1 cellular context compared by ENCODE assay signal in the genomic region with DNA sequence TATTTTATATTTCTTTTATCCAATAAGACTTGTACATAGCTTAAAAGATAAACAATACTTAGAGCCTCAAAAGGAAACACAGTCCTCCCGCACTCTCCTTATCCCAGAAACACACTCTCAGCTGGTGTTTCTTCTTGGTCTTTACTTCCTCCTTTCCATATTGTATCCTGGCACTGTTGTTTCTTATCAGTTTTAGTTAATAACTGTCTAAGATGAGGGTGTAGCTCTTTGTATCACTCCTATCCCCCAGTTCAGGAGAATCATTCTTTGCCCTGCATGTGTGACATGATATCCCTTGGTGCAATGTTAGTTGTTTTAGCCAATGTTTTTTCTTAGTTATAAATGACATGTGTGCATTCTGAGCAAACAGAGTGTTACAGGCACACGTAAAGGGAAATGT.
TF ChIP-seq lines count a peak whose summit lies in the region.

No MANE protein-coding gene starts in this region.

TF ChIP-seq in GM12878, 131 proteins besides CTCF, POLR2A, EP300 and RAD21:
- TF ChIP-seq IKZF1 (conservative IDR thresholded peaks at IDR 0.05) (no peak), TBL1XR1 (IDR thresholded peaks at IDR 0.05; ENCODE audit: low read depth, low read length) (no peak), NR2C2 (IDR thresholded peaks at IDR 0.05; ENCODE audit: borderline replicate concordance, control insufficient read depth, insufficient read length, low read depth) (no peak), YBX1 (IDR thresholded peaks at IDR 0.05) (no peak), DPF2 (IDR thresholded peaks at IDR 0.05) (no peak), SMAD5 (IDR thresholded peaks at IDR 0.05; ENCODE audit: low read depth) (no peak), KLF5 (IDR thresholded peaks at IDR 0.05; ENCODE audit: partially characterized antibody) (no peak), EGR1 (IDR thresholded peaks at IDR 0.05; ENCODE audit: borderline replicate concordance in 1 of 2, low read depth in 2 of 2, low read length in 2 of 2) (no peak), TCF3 (IDR thresholded peaks at IDR 0.05; ENCODE audit: borderline replicate concordance, insufficient read depth, low read depth, low read length) (no peak)
- TF ChIP-seq, protein P1, sequence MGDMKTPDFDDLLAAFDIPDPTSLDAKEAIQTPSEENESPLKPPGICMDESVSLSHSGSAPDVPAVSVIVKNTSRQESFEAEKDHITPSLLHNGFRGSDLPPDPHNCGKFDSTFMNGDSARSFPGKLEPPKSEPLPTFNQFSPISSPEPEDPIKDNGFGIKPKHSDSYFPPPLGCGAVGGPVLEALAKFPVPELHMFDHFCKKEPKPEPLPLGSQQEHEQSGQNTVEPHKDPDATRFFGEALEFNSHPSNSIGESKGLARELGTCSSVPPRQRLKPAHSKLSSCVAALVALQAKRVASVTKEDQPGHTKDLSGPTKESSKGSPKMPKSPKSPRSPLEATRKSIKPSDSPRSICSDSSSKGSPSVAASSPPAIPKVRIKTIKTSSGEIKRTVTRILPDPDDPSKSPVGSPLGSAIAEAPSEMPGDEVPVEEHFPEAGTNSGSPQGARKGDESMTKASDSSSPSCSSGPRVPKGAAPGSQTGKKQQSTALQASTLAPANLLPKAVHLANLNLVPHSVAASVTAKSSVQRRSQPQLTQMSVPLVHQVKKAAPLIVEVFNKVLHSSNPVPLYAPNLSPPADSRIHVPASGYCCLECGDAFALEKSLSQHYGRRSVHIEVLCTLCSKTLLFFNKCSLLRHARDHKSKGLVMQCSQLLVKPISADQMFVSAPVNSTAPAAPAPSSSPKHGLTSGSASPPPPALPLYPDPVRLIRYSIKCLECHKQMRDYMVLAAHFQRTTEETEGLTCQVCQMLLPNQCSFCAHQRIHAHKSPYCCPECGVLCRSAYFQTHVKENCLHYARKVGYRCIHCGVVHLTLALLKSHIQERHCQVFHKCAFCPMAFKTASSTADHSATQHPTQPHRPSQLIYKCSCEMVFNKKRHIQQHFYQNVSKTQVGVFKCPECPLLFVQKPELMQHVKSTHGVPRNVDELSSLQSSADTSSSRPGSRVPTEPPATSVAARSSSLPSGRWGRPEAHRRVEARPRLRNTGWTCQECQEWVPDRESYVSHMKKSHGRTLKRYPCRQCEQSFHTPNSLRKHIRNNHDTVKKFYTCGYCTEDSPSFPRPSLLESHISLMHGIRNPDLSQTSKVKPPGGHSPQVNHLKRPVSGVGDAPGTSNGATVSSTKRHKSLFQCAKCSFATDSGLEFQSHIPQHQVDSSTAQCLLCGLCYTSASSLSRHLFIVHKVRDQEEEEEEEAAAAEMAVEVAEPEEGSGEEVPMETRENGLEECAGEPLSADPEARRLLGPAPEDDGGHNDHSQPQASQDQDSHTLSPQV (IDR thresholded peaks at IDR 0.05) = no peak
- TF ChIP-seq, protein P2, sequence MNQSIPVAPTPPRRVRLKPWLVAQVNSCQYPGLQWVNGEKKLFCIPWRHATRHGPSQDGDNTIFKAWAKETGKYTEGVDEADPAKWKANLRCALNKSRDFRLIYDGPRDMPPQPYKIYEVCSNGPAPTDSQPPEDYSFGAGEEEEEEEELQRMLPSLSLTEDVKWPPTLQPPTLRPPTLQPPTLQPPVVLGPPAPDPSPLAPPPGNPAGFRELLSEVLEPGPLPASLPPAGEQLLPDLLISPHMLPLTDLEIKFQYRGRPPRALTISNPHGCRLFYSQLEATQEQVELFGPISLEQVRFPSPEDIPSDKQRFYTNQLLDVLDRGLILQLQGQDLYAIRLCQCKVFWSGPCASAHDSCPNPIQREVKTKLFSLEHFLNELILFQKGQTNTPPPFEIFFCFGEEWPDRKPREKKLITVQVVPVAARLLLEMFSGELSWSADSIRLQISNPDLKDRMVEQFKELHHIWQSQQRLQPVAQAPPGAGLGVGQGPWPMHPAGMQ (IDR thresholded peaks at IDR 0.05; ENCODE audit: borderline replicate concordance) = no peak
- TF ChIP-seq, protein P3, sequence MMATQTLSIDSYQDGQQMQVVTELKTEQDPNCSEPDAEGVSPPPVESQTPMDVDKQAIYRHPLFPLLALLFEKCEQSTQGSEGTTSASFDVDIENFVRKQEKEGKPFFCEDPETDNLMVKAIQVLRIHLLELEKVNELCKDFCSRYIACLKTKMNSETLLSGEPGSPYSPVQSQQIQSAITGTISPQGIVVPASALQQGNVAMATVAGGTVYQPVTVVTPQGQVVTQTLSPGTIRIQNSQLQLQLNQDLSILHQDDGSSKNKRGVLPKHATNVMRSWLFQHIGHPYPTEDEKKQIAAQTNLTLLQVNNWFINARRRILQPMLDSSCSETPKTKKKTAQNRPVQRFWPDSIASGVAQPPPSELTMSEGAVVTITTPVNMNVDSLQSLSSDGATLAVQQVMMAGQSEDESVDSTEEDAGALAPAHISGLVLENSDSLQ (IDR thresholded peaks at IDR 0.05) = no peak
